Comparison of ENCODE assay signal across 14 cellular contexts in the genomic region with DNA sequence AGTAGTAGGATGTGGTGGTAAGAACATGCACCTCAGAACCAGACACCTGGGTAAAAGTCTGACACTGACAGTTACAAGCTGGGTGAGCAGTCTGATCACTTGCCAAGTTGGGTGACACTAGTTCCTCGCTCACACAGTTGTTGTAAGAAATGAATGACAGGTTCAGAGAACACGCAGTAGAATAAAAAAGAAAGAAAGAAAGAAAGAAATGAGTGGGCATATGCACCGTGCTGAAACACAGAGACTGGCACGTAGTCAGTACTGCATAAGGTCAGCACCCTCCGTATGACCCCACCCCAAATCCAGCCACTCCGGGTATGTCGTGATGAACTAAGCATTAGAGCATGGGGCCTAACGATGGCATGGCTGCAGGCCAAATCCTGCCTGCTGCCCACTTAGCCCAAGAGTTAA.
DNase-seq lines count a peak whose midpoint lies in the region; ATAC-seq, FAIRE-seq and TF ChIP-seq lines count a peak whose summit lies in the region.
"Had no signal": no experiment of that assay in that cellular context is flagged by ENCODE, and none has a peak within 500 bp of the region (broad histone marks: within the 10 kb centered on the region; RNA-seq: fewer than 3 reads in every experiment).

No MANE protein-coding gene starts in this region.

- in situ Hi-C loops in HepG2 (cut with HindIII; ENCODE audit: extremely low pct_ligation_motif_present, low pct_unique_long_range_greater_than_20kb): loop anchor here (5.0 kb wide), 1 partner anchor 91 kb away; a partner anchor contains a TSS

- H2AFZ ChIP-seq in HepG2 (ENCODE audit: low read length): no peak overlapping the region

- WGBS in HepG2 (ENCODE audit: low lambda C conversion rate): 58% methylated on average over 8 of the region's 8 CpGs
- 47% methylated on average over 5 of the region's 8 CpGs for WGBS in right lobe of liver (ENCODE audit: insufficient coverage, low coverage, low lambda C conversion rate, missing lambda C conversion rate)

- no peaks in the 10 kb centered on the region for H3K36me3 ChIP-seq in HepG2 (replicated peaks in 1 of 2; ENCODE audit: control insufficient read depth in 1 of 2, insufficient read depth in 2 of 2, low read length in 2 of 2)
- H3K36me3 ChIP-seq in right lobe of liver: no peaks in the 10 kb centered on the region
- no peaks in the 10 kb centered on the region for H3K36me3 ChIP-seq in SK-N-MC (ENCODE audit: insufficient read depth, low read length)
- H3K36me3 ChIP-seq: BLaER1, Peyer's patch had no signal

- no peak for TF ChIP-seq POLR2A in HepG2 (IDR thresholded peaks at IDR 0.05; ENCODE audit: insufficient read depth in 1 of 2, low read depth in 2 of 2, low read length in 2 of 2)
- TF ChIP-seq POLR2A in right lobe of liver (IDR thresholded peaks at IDR 0.05): no peak

- ATAC-seq in HepG2: no peak
- ATAC-seq in right lobe of liver: no peak
- ATAC-seq in GM18907 (IDR thresholded peaks at IDR 0.05; ENCODE audit: unreplicated experiment): no peak

- FAIRE-seq in HepG2 (lab: Jason Lieb, UNC): no peak
- FAIRE-seq: astrocyte, islet of Langerhans had no signal

- no peak overlapping the region; a peak in 1 of 6 replicates for H3K4me3 ChIP-seq in HepG2 (replicated peaks in 1 of 3; ENCODE audit: insufficient read depth in 1 of 3, low read depth in 2 of 3, low read length in 3 of 3)
- no peak overlapping the region for H3K4me3 ChIP-seq in right lobe of liver
- H3K4me3 ChIP-seq in SK-N-MC: no peak overlapping the region
- H3K4me3 ChIP-seq in dorsolateral prefrontal cortex: no peak overlapping the region
- H3K4me3 ChIP-seq: BLaER1, Peyer's patch had no signal

- H3K4me2 ChIP-seq in HepG2 (ENCODE audit: low read depth, low read length): peak overlapping the region; percentile 71
- H3K4me2 ChIP-seq: BLaER1 had no signal

- no peaks in the 10 kb centered on the region for H3K27me3 ChIP-seq in HepG2 (ENCODE audit: control insufficient read depth in 1 of 2, insufficient read depth in 2 of 2, low read length in 2 of 2)
- no peaks in the 10 kb centered on the region for H3K27me3 ChIP-seq in right lobe of liver
- no peaks in the 10 kb centered on the region for H3K27me3 ChIP-seq in dorsolateral prefrontal cortex
- H3K27me3 ChIP-seq: BLaER1, foreskin keratinocyte, Peyer's patch had no signal

- CTCF ChIA-PET in HepG2 (lab: Yijun Ruan, JAX; ENCODE audit: low intra/inter-chr PET ratio, low total read pairs): no interaction called here

- H3K27ac ChIP-seq in HepG2 (ENCODE audit: extremely low read length, insufficient read depth, low read length): peak overlapping the region; percentile 97
- H3K27ac ChIP-seq in right lobe of liver: no peak overlapping the region
- H3K27ac ChIP-seq in SK-N-MC: peak overlapping the region; percentile 79
- peak overlapping the region in 58 of 59 donors; percentile 25 to 94 (median 86) for H3K27ac ChIP-seq in dorsolateral prefrontal cortex
- peak overlapping the region; percentile 61 for H3K27ac ChIP-seq in substantia nigra (ENCODE audit: low read depth, low read length, poor library complexity, severe bottlenecking)
- H3K27ac ChIP-seq: BLaER1, foreskin keratinocyte had no signal

- H3K9me3 ChIP-seq in HepG2 (ENCODE audit: low read length) (no peaks in the 10 kb centered on the region), right lobe of liver (no peaks in the 10 kb centered on the region), SK-N-MC (ENCODE audit: low read depth, low read length) (no peaks in the 10 kb centered on the region)
- H3K9me3 ChIP-seq: BLaER1, Peyer's patch had no signal

- H3K4me1 ChIP-seq in HepG2 (ENCODE audit: insufficient read depth, low read length) (peaks cover 86% of the 10 kb centered on the region), right lobe of liver (peaks cover 0 to 15% (median 0%) of the 10 kb centered on the region in 4 donors)
- H3K4me1 ChIP-seq: foreskin keratinocyte had no signal

- no peak for TF ChIP-seq CTCF in HepG2 (CRISPR knock-in tag; IDR thresholded peaks at IDR 0.05)
- no peak for TF ChIP-seq CTCF in right lobe of liver (IDR thresholded peaks at IDR 0.05)
- no peak for TF ChIP-seq CTCF in dorsolateral prefrontal cortex (IDR thresholded peaks at IDR 0.05 in 54 of 56, conservative IDR thresholded peaks at IDR 0.05 in 2 of 56; ENCODE audit: low read depth in 1 of 56, partially characterized antibody in 56 of 56)

- DNase-seq in HepG2 (ENCODE audit: low spot score): no peak
- no peak for DNase-seq in right lobe of liver
- no peak for DNase-seq in SK-N-MC (ENCODE audit: low read depth, low spot score)
- no peak for DNase-seq in dorsolateral prefrontal cortex
- DNase-seq in substantia nigra (lab: John Stamatoyannopoulos, UW): no peak
- no peak for DNase-seq in NCI-H1694 treated with DMSO at 0.1 percent for 48 hours (lab: John Stamatoyannopoulos, UW)
- no peak for DNase-seq in D341Med (ENCODE audit: low spot score)
- DNase-seq: effector CD8-positive, alpha-beta T cell had no signal

- no TSS peak for BruUV-seq in HepG2 (replicated peaks; lab: Mats Ljungman, UMichigan)

- TF ChIP-seq EP300 in HepG2 (IDR thresholded peaks at IDR 0.05; ENCODE audit: low read depth in 2 of 2, low read length in 2 of 2): no peak
- no peak for TF ChIP-seq EP300 in HepG2 (CRISPR knock-in tag; IDR thresholded peaks at IDR 0.05; ENCODE audit: borderline replicate concordance)

- TF ChIP-seq RAD21 in HepG2 (CRISPR knock-in tag; IDR thresholded peaks at IDR 0.05): no peak

- H3K79me2 ChIP-seq in HepG2 (ENCODE audit: insufficient read depth, low read length): no peaks in the 10 kb centered on the region

- H3K9ac ChIP-seq in HepG2 (ENCODE audit: insufficient read depth, low read depth, low read length) (peak overlapping the region; percentile 70), SK-N-MC (ENCODE audit: insufficient read length) (no peak overlapping the region)
- H3K9ac ChIP-seq: BLaER1 had no signal

- POLR2A ChIA-PET in HepG2 (lab: Yijun Ruan, JAX): interaction anchor here (0.9 to 6.1 kb wide), 12 partner anchors 10 to 157 kb away, joined by 3 to 260 read pairs (median 6); a partner anchor contains a TSS

- intact Hi-C loops in HepG2 (cut with micrococcal nuclease; ENCODE audit: unreplicated experiment): loop anchor here (1.0 to 10.0 kb wide), 6 partner anchors 8 to 216 kb away; no protein-coding TSS in a partner anchor
- intact Hi-C loops in right lobe of liver (cut with DNase I): no loop called here
- intact Hi-C loops in dorsolateral prefrontal cortex (cut with DNase I): loop anchor here (2.0 to 5.0 kb wide), 3 partner anchors 20 to 158 kb away; a partner anchor contains a TSS

- H4K20me1 ChIP-seq in HepG2 (ENCODE audit: insufficient read depth, low read length): no peaks in the 10 kb centered on the region
- H4K20me1 ChIP-seq: BLaER1 had no signal

TF ChIP-seq in HepG2, 621 proteins besides CTCF, POLR2A, EP300 and RAD21 (continues in another document):
- no peak for TF ChIP-seq ZNF564 (CRISPR knock-in tag; IDR thresholded peaks at IDR 0.05)
- TF ChIP-seq SMAD1 (CRISPR knock-in tag; IDR thresholded peaks at IDR 0.05; ENCODE audit: borderline replicate concordance, low read depth): no peak
- TF ChIP-seq ZNF709 (CRISPR knock-in tag; IDR thresholded peaks at IDR 0.05): no peak
- TF ChIP-seq KLF15 (CRISPR knock-in tag; IDR thresholded peaks at IDR 0.05; ENCODE audit: borderline replicate concordance): no peak
- TF ChIP-seq ZNF333 (CRISPR knock-in tag; IDR thresholded peaks at IDR 0.05; ENCODE audit: borderline replicate concordance): no peak
- no peak for TF ChIP-seq AHR (CRISPR knock-in tag; IDR thresholded peaks at IDR 0.05)
- 0 out of 2 replicates have a peak, but pooled peaks have one; percentile 47 for TF ChIP-seq ZC3H4 (CRISPR knock-in tag; IDR thresholded peaks at IDR 0.05; ENCODE audit: borderline replicate concordance)
- TF ChIP-seq, protein P1, sequence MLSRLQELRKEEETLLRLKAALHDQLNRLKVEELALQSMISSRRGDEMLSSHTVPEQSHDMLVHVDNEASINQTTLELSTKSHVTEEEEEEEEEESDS (CRISPR knock-in tag; IDR thresholded peaks at IDR 0.05; ENCODE audit: borderline replicate concordance): no peak
- TF ChIP-seq ZBTB38 (CRISPR knock-in tag; IDR thresholded peaks at IDR 0.05): peak; percentile 66; the same call in 1 of the 2 replicates
- TF ChIP-seq, protein P2, sequence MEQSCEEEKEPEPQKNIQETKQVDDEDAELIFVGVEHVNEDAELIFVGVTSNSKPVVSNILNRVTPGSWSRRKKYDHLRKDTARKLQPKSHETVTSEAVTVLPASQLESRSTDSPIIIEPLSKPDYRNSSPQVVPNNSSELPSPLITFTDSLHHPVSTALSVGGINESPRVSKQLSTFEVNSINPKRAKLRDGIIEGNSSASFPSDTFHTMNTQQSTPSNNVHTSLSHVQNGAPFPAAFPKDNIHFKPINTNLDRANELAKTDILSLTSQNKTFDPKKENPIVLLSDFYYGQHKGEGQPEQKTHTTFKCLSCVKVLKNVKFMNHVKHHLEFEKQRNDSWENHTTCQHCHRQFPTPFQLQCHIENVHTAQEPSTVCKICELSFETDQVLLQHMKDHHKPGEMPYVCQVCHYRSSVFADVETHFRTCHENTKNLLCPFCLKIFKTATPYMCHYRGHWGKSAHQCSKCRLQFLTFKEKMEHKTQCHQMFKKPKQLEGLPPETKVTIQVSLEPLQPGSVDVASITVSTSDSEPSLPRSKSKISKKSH (CRISPR knock-in tag; IDR thresholded peaks at IDR 0.05; ENCODE audit: borderline replicate concordance): no peak

Comparison
In these comparisons a context has a peak if more than half of its experiments do, and no peak if none do; other contexts are left out.
1. H3K27ac ChIP-seq: peak in HepG2 (single experiment), SK-N-MC (single experiment), dorsolateral prefrontal cortex (58 of 59) and substantia nigra (single experiment); none in right lobe of liver (0 of 3).
2. intact Hi-C loops: an anchor here in HepG2 (1.0 to 10.0 kb wide) and dorsolateral prefrontal cortex (2.0 to 5.0 kb wide); none called in right lobe of liver.